In genomic region chr12:54329756-54330155, GRCh38 we compare ENCODE assay signal across 13 cellular contexts. TPM values are rescaled to one million over a fixed set of nuclear protein-coding genes. Genes with fewer than 3 reads are reported as not detected.
A peak's percentile ranks its signal among the peaks of the same experiment; 100 is the strongest.
DNase-seq lines count a peak whose midpoint lies in the region; ATAC-seq, FAIRE-seq and TF ChIP-seq lines count a peak whose summit lies in the region.
"Had no signal": no experiment of that assay in that cellular context is flagged by ENCODE, and none has a peak within 500 bp of the region (broad histone marks: within the 10 kb centered on the region; RNA-seq: fewer than 3 reads in every experiment).

No MANE protein-coding gene starts in this region.

- H3K4me1 Mint-ChIP-seq in CD14-positive monocyte, result peaks cover 64% of the 10 kb centered on the region
- peaks cover 28% of the 10 kb centered on the region for H3K4me1 Mint-ChIP-seq in astrocyte (ENCODE audit: low read depth, unreplicated experiment)
- peaks cover 56% of the 10 kb centered on the region for H3K4me1 Mint-ChIP-seq in mesothelial cell of epicardium

- H3K9ac ChIP-seq in GM23248 (no peak overlapping the region; the same call in 1 of the 2 replicates), astrocyte (ENCODE audit: low read length) (no peak overlapping the region)

- H3K27me3 Mint-ChIP-seq in CD14-positive monocyte (ENCODE audit: low read depth in 3 of 3), result no peaks in the 10 kb centered on the region
- H3K27me3 Mint-ChIP-seq in astrocyte (ENCODE audit: low read depth, unreplicated experiment), result no peaks in the 10 kb centered on the region
- H3K27me3 Mint-ChIP-seq in mesothelial cell of epicardium (ENCODE audit: low read depth), result no peaks in the 10 kb centered on the region

- 79 to 81% methylated on average over 5 of the region's 5 CpGs for WGBS in GM23248 (ENCODE audit: low coverage in 1 of 2, low lambda C conversion rate in 2 of 2, missing lambda C conversion rate in 2 of 2), 2 experiments

- peak overlapping the region; percentile 54 for H3K27ac ChIP-seq in GM23248
- no peak overlapping the region for H3K27ac ChIP-seq in astrocyte (ENCODE audit: low read depth, low read length)

- no peak for DNase-seq in CD14-positive monocyte (ENCODE audit: low spot score)
- peak; percentile 39 for DNase-seq in GM23248
- DNase-seq in astrocyte (ENCODE audit: low read depth), result no peak
- DNase-seq in mesothelial cell of epicardium (ENCODE audit: low spot score in 2 of 2, unreplicated experiment in 2 of 2), result no peak
- DNase-seq in T-helper 9 cell, result no peak
- DNase-seq in NCI-H146 (lab: John Stamatoyannopoulos, UW), result no peak
- no peak for DNase-seq in COR-L47 (lab: John Stamatoyannopoulos, UW)
- DNase-seq: erythroblast, hypothalamus, NCI-H510A had no signal

- H3K9me3 ChIP-seq in GM23248 (ENCODE audit: low read depth) (no peaks in the 10 kb centered on the region), astrocyte (ENCODE audit: insufficient read depth, low read depth, low read length) (no peaks in the 10 kb centered on the region)

- peaks cover 48% of the 10 kb centered on the region for H3K4me1 ChIP-seq in GM23248 (ENCODE audit: insufficient read depth)
- peaks cover 22% of the 10 kb centered on the region for H3K4me1 ChIP-seq in astrocyte (ENCODE audit: insufficient read depth, low read length)

- no peak overlapping the region for H3K4me3 Mint-ChIP-seq in CD14-positive monocyte
- H3K4me3 Mint-ChIP-seq in astrocyte (ENCODE audit: unreplicated experiment), result no peak overlapping the region
- H3K4me3 Mint-ChIP-seq in mesothelial cell of epicardium, result peak overlapping the region; percentile 4

- peaks cover 98% of the 10 kb centered on the region for H3K79me2 ChIP-seq in GM23248 (ENCODE audit: insufficient read depth)
- H3K79me2 ChIP-seq in astrocyte (ENCODE audit: insufficient read depth, low read length), result peaks cover 85% of the 10 kb centered on the region

- peak overlapping the region in 6 of 7 donors; percentile 9 to 79 (median 54) for H3K27ac Mint-ChIP-seq in CD14-positive monocyte
- no peak overlapping the region for H3K27ac Mint-ChIP-seq in astrocyte (ENCODE audit: unreplicated experiment)
- peak overlapping the region; percentile 91 for H3K27ac Mint-ChIP-seq in mesothelial cell of epicardium

- peaks cover 23% of the 10 kb centered on the region for H3F3A ChIP-seq in GM23248 (ENCODE audit: insufficient read depth)

- H4K20me1 ChIP-seq in GM23248 (ENCODE audit: insufficient read depth), result no peaks in the 10 kb centered on the region
- peaks cover 9% of the 10 kb centered on the region for H4K20me1 ChIP-seq in astrocyte (ENCODE audit: insufficient read depth, low read length)

- H3K9me3 Mint-ChIP-seq in CD14-positive monocyte (no peaks in the 10 kb centered on the region), astrocyte (ENCODE audit: unreplicated experiment) (no peaks in the 10 kb centered on the region), mesothelial cell of epicardium (no peaks in the 10 kb centered on the region)

- FAIRE-seq in astrocyte (lab: Jason Lieb, UNC), result no peak
- FAIRE-seq: TTC549 had no signal

- peak overlapping the region; percentile 57 for H3K4me2 ChIP-seq in GM23248 (ENCODE audit: unreplicated experiment)
- peak overlapping the region; percentile 45 for H3K4me2 ChIP-seq in astrocyte (ENCODE audit: low read length)

- H2AFZ ChIP-seq in GM23248 (no peak overlapping the region), astrocyte (ENCODE audit: low read depth, low read length) (no peak overlapping the region)

- in situ Hi-C loops in GM23248 (cut with MboI), result no loop called here

- H3K27me3 ChIP-seq in GM23248 (replicated peaks; ENCODE audit: insufficient read depth), result no peaks in the 10 kb centered on the region
- H3K27me3 ChIP-seq in astrocyte (ENCODE audit: insufficient read depth, low read length), result no peaks in the 10 kb centered on the region

- no peak for ATAC-seq in HG03354 (IDR thresholded peaks at IDR 0.05; ENCODE audit: poor library complexity, severe bottlenecking, unreplicated experiment)

- 0 out of 2 replicates have a peak overlapping the region, but pooled peaks have one; percentile 4 for H3K4me3 ChIP-seq in GM23248
- H3K4me3 ChIP-seq in astrocyte (ENCODE audit: insufficient read depth, low read depth, low read length), result no peak overlapping the region

- no peaks in the 10 kb centered on the region for H3K36me3 ChIP-seq in GM23248 (ENCODE audit: low read depth)
- H3K36me3 ChIP-seq in astrocyte (ENCODE audit: insufficient read depth, low read length), result no peaks in the 10 kb centered on the region

- intact Hi-C loops in CD14-positive monocyte (cut with micrococcal nuclease), result loop anchor here (2.0 to 10.0 kb wide), 4 partner anchors 29 to 55 kb away; partner anchors contain the start of gene NFE2 (in 1 of the 2)

- no peak for TF ChIP-seq CTCF in CD14-positive monocyte (IDR thresholded peaks at IDR 0.05)
- TF ChIP-seq CTCF in astrocyte (IDR thresholded peaks at IDR 0.05; ENCODE audit: insufficient read depth, low read depth, low read length), result no peak
- TF ChIP-seq CTCF in mesothelial cell of epicardium (IDR thresholded peaks at IDR 0.05; ENCODE audit: unreplicated experiment), result no peak

- H3K9me2 ChIP-seq in GM23248 (ENCODE audit: insufficient read depth), result no peaks in the 10 kb centered on the region

- H3K36me3 Mint-ChIP-seq in CD14-positive monocyte (peaks cover 0 to 11% of the 10 kb centered on the region in 2 donors), astrocyte (ENCODE audit: low read depth, unreplicated experiment) (peaks cover 5% of the 10 kb centered on the region), mesothelial cell of epicardium (no peaks in the 10 kb centered on the region)

RNA-seq across cellular contexts. Expression of gene COPZ1, which starts 4.8 kb away (rescaled TPM):
- polyA plus RNA-seq in CD14-positive monocyte, result 100 to 1,000 TPM; 176 to 190 TPM
- 149 and 204 TPM in 2 replicates for total RNA-seq in GM23248 (2014; rRNA removed; shearing (Covaris generic))
- 170 and 183 TPM in 2 replicates for polyA plus RNA-seq in GM23248 (2016; fragmentation: Nextera tagmentation; extraction: Ambion mirVana)
- total RNA-seq in astrocyte, result 134 and 136 TPM in 2 replicates
- total RNA-seq in mesothelial cell of epicardium, result 137 to 145 TPM (median 143 TPM) in 3 replicates

RNA-seq across cellular contexts. Expression of gene NFE2, which starts 28.9 kb away (rescaled TPM):
- 100 to 1,000 TPM in 1 of 2 donors, 10 to 100 TPM in 1; 79.5 to 157 TPM for polyA plus RNA-seq in CD14-positive monocyte
- total RNA-seq in GM23248 (2014; rRNA removed; shearing (Covaris generic)), result not detected in 2 replicates
- polyA plus RNA-seq in GM23248 (2016; fragmentation: Nextera tagmentation; extraction: Ambion mirVana), result 0.46 TPM in 1 of 2 replicates, not detected in the other
- total RNA-seq in astrocyte, result 0.29 and 0.41 TPM in 2 replicates
- 0.45 to 0.75 TPM (median 0.47 TPM) in 3 replicates for total RNA-seq in mesothelial cell of epicardium

RNA-seq across cellular contexts. Expression of gene GPR84, which starts 34.5 kb away (rescaled TPM):
- polyA plus RNA-seq in CD14-positive monocyte (1 to 10 TPM; 2.4 to 5.6 TPM), GM23248 (2016; fragmentation: Nextera tagmentation; extraction: Ambion mirVana) (not detected in 2 replicates)
- total RNA-seq in GM23248 (2014; rRNA removed; shearing (Covaris generic)), result not detected in 2 replicates
- total RNA-seq in astrocyte (not detected in 2 replicates), mesothelial cell of epicardium (0.18 to 0.32 TPM (median 0.24 TPM) in 3 replicates)
- polyA plus RNA-seq: BJ had no signal

RNA-seq across cellular contexts. Expression of gene HNRNPA1, which starts 49.2 kb away (rescaled TPM):
- 100 to 1,000 TPM; 266 to 308 TPM for polyA plus RNA-seq in CD14-positive monocyte
- total RNA-seq in GM23248 (2014; rRNA removed; shearing (Covaris generic)), result 217 and 226 TPM in 2 replicates
- polyA plus RNA-seq in GM23248 (2016; fragmentation: Nextera tagmentation; extraction: Ambion mirVana), result 346 and 351 TPM in 2 replicates
- 484 and 612 TPM in 2 replicates for total RNA-seq in astrocyte
- total RNA-seq in mesothelial cell of epicardium, result 2,201 to 2,231 TPM (median 2,205 TPM) in 3 replicates

RNA-seq across cellular contexts. Expression of gene CBX5, which starts 49.8 kb away (rescaled TPM):
- polyA plus RNA-seq in CD14-positive monocyte, result 1 to 10 TPM; 2.9 to 5.4 TPM
- total RNA-seq in GM23248 (2014; rRNA removed; shearing (Covaris generic)), result 36.7 and 37.6 TPM in 2 replicates
- 29.6 TPM in 2 replicates for polyA plus RNA-seq in GM23248 (2016; fragmentation: Nextera tagmentation; extraction: Ambion mirVana)
- 99.9 and 111 TPM in 2 replicates for total RNA-seq in astrocyte
- total RNA-seq in mesothelial cell of epicardium, result 209 to 219 TPM (median 217 TPM) in 3 replicates
